In genomic region chr1:50808296-50808695, GRCh38 we compare ENCODE assay signal across 10 cellular contexts.
"Had no signal": no experiment of that assay in that cellular context is flagged by ENCODE, and none has a peak within 500 bp of the region (broad histone marks: within the 10 kb centered on the region; RNA-seq: fewer than 3 reads in every experiment).

No MANE protein-coding gene starts in this region.

- H3K4me3 ChIP-seq: GM23338 had no signal

- DNase-seq: H9, HCEC 1CT, HFFc6, Kasumi-1, KG1 had no signal

- H2AFZ ChIP-seq: GM23338 had no signal

- FAIRE-seq: H1, H54, HTR-8/SVneo had no signal

- H3K27me3 Mint-ChIP-seq: IgD-negative memory B cell had no signal

- H3K27ac Mint-ChIP-seq: GM23338, H9, HFFc6, IgD-negative memory B cell had no signal

- ATAC-seq: GM23338 had no signal

- H3K4me3 Mint-ChIP-seq: GM23338, H9, HFFc6 had no signal

- H3K4me2 ChIP-seq: GM23338 had no signal
